9 cellular contexts compared by ENCODE assay signal in the genomic region with DNA sequence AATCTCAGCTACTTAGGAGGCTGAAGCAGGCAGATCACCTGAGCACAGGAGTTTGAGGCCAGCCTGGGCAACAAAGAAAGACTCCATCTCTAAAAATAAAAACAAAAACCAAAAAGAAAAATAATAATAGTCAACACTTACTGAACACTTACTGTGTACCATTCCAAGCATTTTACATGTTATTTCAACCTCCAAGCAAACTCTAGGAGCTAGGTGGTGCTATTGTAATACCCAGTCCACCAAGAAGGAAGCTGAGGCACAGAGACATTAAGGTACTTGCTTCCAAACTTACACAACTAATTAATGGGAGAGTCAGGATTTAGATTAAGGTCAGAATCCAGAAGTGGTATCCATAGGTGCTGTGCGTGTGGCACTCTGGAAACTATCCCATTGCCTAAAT. TPM values are rescaled to one million over a fixed set of nuclear protein-coding genes. Genes with fewer than 3 reads are reported as not detected.
A peak's percentile ranks its signal among the peaks of the same experiment; 100 is the strongest.
DNase-seq lines count a peak whose midpoint lies in the region; ATAC-seq, FAIRE-seq and TF ChIP-seq lines count a peak whose summit lies in the region.
"Had no signal": no experiment of that assay in that cellular context is flagged by ENCODE, and none has a peak within 500 bp of the region (broad histone marks: within the 10 kb centered on the region; RNA-seq: fewer than 3 reads in every experiment).

No MANE protein-coding gene starts in this region.

- no peak for FAIRE-seq in kidney (lab: Jason Lieb, UNC)

- TF ChIP-seq CTCF in GM20000 (IDR thresholded peaks at IDR 0.05; ENCODE audit: extremely low read depth, missing control alignments) (peak; percentile 45), kidney (IDR thresholded peaks at IDR 0.05; ENCODE audit: borderline replicate concordance, extremely low read depth, insufficient read depth) (peak; percentile 51)

- H3K9ac ChIP-seq in kidney (ENCODE audit: low read length in 2 of 2), result no peak overlapping the region

- no peak for ATAC-seq in GM18870 (IDR thresholded peaks at IDR 0.05; ENCODE audit: unreplicated experiment)
- no peak for ATAC-seq in HG02885 (IDR thresholded peaks at IDR 0.05; ENCODE audit: poor library complexity, unreplicated experiment)
- ATAC-seq in GM19324 (IDR thresholded peaks at IDR 0.05; ENCODE audit: low FRiP score, unreplicated experiment), result no peak

- peak overlapping the region; percentile 8 to 43 for H3K27ac ChIP-seq in kidney (ENCODE audit: low read depth in 2 of 2, low read length in 2 of 2)

- intact Hi-C loops in kidney (cut with DNase I), result no loop called here

- no peak overlapping the region for H3K4me3 ChIP-seq in kidney (ENCODE audit: low read length in 2 of 2)

- no peaks in the 10 kb centered on the region for H3K9me3 ChIP-seq in kidney (ENCODE audit: control insufficient read depth in 1 of 2, low read length in 2 of 2)

- H3K36me3 ChIP-seq in kidney (ENCODE audit: control insufficient read depth in 1 of 2, insufficient read depth in 2 of 2, low read length in 2 of 2), result no peaks in the 10 kb centered on the region

- peaks cover 4 to 16% of the 10 kb centered on the region in 2 donors for H3K4me1 ChIP-seq in kidney (ENCODE audit: control insufficient read depth in 1 of 2, insufficient read depth in 1 of 2, low read depth in 1 of 2, low read length in 2 of 2)

- DNase-seq in AG20443 (ENCODE audit: low spot score) (peak; percentile 38), GM20000 (ENCODE audit: low spot score) (peak; percentile 36), SW480 (ENCODE audit: low spot score) (peak; percentile 31), kidney (no peak), 8988T (no peak)
- DNase-seq: substantia nigra had no signal

RNA-seq across cellular contexts. Expression of gene OR6J1, which starts 13.7 kb away (rescaled TPM):
- not detected for total RNA-seq in kidney
- polyA plus RNA-seq in kidney (ENCODE audit: insufficient read depth, low read depth, low replicate concordance), result not detected

RNA-seq across cellular contexts. Expression of gene ABHD4, which starts 59.8 kb away (rescaled TPM):
- total RNA-seq in kidney, result 34.1 TPM
- polyA plus RNA-seq in kidney (ENCODE audit: insufficient read depth, low read depth, low replicate concordance), result 45.2 TPM

Comparison
In these comparisons a context has a peak if more than half of its experiments do, and no peak if none do; other contexts are left out.
1. DNase-seq: peak in AG20443 (single experiment), GM20000 (single experiment) and SW480 (single experiment); none in kidney (single experiment) and 8988T (single experiment).